Comparison of ENCODE assay signal across 18 cellular contexts in the genomic region with DNA sequence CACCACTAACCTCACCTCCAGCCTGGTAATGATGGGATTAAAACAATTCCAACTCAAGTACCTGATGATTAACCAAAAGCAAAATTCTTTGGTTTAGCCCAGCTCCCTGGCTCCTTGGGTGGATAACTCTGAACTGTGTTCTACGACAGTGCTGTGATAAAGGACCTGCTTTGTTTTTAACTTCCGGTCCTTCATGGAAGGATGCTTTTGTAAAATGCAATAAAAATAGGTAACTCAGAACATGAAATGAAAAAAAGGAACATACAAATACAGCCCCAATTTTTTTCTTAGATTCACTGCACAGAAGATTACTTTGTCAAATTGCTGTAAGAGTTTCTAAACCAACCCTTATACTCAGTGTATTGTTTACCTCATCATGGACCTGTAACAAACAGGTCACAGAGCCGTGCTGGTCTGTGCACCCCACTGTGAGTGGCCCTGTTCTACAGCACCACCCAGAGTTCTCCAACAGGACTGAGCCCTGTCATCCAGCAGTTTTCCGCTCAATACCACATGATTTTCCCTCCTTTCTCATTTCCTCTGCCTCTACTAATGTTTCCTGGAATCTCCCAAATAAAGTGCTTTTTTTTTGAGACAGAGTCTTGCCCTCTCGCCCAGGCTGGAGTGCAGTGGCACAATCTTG. TPM values are rescaled to one million over a fixed set of nuclear protein-coding genes. Genes with fewer than 3 reads are reported as not detected.
DNase-seq lines count a peak whose midpoint lies in the region; ATAC-seq and TF ChIP-seq lines count a peak whose summit lies in the region.
"Had no signal": no experiment of that assay in that cellular context is flagged by ENCODE, and none has a peak within 500 bp of the region (broad histone marks: within the 10 kb centered on the region; RNA-seq: fewer than 3 reads in every experiment).

No MANE protein-coding gene starts in this region.

- H2AFZ ChIP-seq in DND-41 (ENCODE audit: low read depth, low read length) = no peak overlapping the region
- H2AFZ ChIP-seq in Karpas-422 (ENCODE audit: low read length) = peak overlapping the region; percentile 84

- no peaks in the 10 kb centered on the region for H3K9me3 Mint-ChIP-seq in endothelial cell (ENCODE audit: unreplicated experiment)
- H3K9me3 Mint-ChIP-seq: activated T-helper 17 cell treated with anti-CD3 and anti-CD28 coated beads, Interleukin-2, amount 50 U/mL, for 72 hours had no signal

- TF ChIP-seq POLR2A in GM18951 (IDR thresholded peaks at IDR 0.05; ENCODE audit: extremely low read depth, insufficient read depth, insufficient read length) = peak; percentile 33

- H3K4me3 ChIP-seq in DND-41 (ENCODE audit: low read depth in 1 of 2, low read length in 2 of 2) (no peak overlapping the region), Karpas-422 (ENCODE audit: low read length) (peak overlapping the region; percentile 30), kidney epithelial cell (ENCODE audit: low read depth, low read length) (no peak overlapping the region)
- H3K4me3 ChIP-seq: ovary, tibial nerve had no signal

- H3K36me3 ChIP-seq in DND-41 (ENCODE audit: insufficient read depth, low read length) (no peaks in the 10 kb centered on the region; the same call in 1 of the 2 replicates), Karpas-422 (ENCODE audit: insufficient read depth, low read length) (no peaks in the 10 kb centered on the region), kidney epithelial cell (ENCODE audit: control insufficient read depth, insufficient read depth, low read length) (no peaks in the 10 kb centered on the region)
- H3K36me3 ChIP-seq: ovary had no signal

- H3K9me3 ChIP-seq in DND-41 (ENCODE audit: insufficient read depth, low read length, severe bottlenecking) (no peaks in the 10 kb centered on the region), Karpas-422 (ENCODE audit: low read length) (no peaks in the 10 kb centered on the region)
- H3K9me3 ChIP-seq: ovary, tibial nerve had no signal

- H3K27ac Mint-ChIP-seq in endothelial cell (ENCODE audit: unreplicated experiment) = no peak overlapping the region
- H3K27ac Mint-ChIP-seq: activated T-helper 17 cell treated with anti-CD3 and anti-CD28 coated beads, Interleukin-2, amount 50 U/mL, for 72 hours had no signal

- H3K4me2 ChIP-seq in DND-41 (ENCODE audit: insufficient read depth, low read length) (no peak overlapping the region), Karpas-422 (ENCODE audit: low read depth, low read length, poor library complexity, severe bottlenecking) (peak overlapping the region; percentile 57)

- H3K27me3 ChIP-seq in DND-41 (ENCODE audit: insufficient read depth, low read length, poor library complexity) (no peaks in the 10 kb centered on the region), Karpas-422 (ENCODE audit: low read length) (no peaks in the 10 kb centered on the region), kidney epithelial cell (ENCODE audit: control insufficient read depth, insufficient read depth, low read length) (no peaks in the 10 kb centered on the region)
- H3K27me3 ChIP-seq: ovary, tibial nerve had no signal

- peaks cover 4% of the 10 kb centered on the region for H3K27me3 Mint-ChIP-seq in endothelial cell (ENCODE audit: unreplicated experiment)
- H3K27me3 Mint-ChIP-seq: activated T-helper 17 cell treated with anti-CD3 and anti-CD28 coated beads, Interleukin-2, amount 50 U/mL, for 72 hours had no signal

- H3K27ac ChIP-seq in DND-41 (ENCODE audit: low read length) = no peak overlapping the region
- peak overlapping the region; percentile 63 for H3K27ac ChIP-seq in Karpas-422 (ENCODE audit: low read length)
- H3K27ac ChIP-seq: ovary, tibial nerve had no signal

- no peaks in the 10 kb centered on the region for H3K9me2 ChIP-seq in Karpas-422 (replicated peaks; ENCODE audit: insufficient read depth, low read length)

- H3K4me3 Mint-ChIP-seq in endothelial cell (ENCODE audit: unreplicated experiment) = no peak overlapping the region
- H3K4me3 Mint-ChIP-seq: activated T-helper 17 cell treated with anti-CD3 and anti-CD28 coated beads, Interleukin-2, amount 50 U/mL, for 72 hours had no signal

- in situ Hi-C loops in GM18951 (cut with MboI; ENCODE audit: low sequenced_read_pairs, unreplicated experiment) = no loop called here

- ATAC-seq in DND-41 (ENCODE audit: insufficient read depth, low read depth) = no peak
- no peak for ATAC-seq in GM18511 (IDR thresholded peaks at IDR 0.05; ENCODE audit: unreplicated experiment)
- ATAC-seq: activated T-helper 17 cell treated with anti-CD3 and anti-CD28 coated beads, Interleukin-2, amount 50 U/mL, for 72 hours had no signal

- no peak overlapping the region for H3K9ac ChIP-seq in DND-41 (ENCODE audit: low read depth, low read length)
- peak overlapping the region; percentile 28 for H3K9ac ChIP-seq in Karpas-422 (ENCODE audit: low read length)

- DNase-seq in DND-41 (no peak), Karpas-422 (peak; percentile 87), kidney epithelial cell (ENCODE audit: low read depth) (no peak), endothelial cell (ENCODE audit: low spot score) (no peak), retina (no peak)
- DNase-seq in activated CD4-positive, alpha-beta T cell treated with anti-CD3 and anti-CD28 coated beads, Interleukin-2, amount 50 U/mL, for 4 hours = no peak
- DNase-seq: activated CD4-positive, alpha-beta T cell treated with anti-CD3 and anti-CD28 coated beads, Interleukin-2, amount 50 U/mL, for 1 hour; aorta; cortex of kidney; IMR-90; NCI-H1417 treated with DMSO at 0.1 percent for 48 hours; ovary; RPMI8226 had no signal

- peak; percentile 3 for TF ChIP-seq CTCF in DND-41 (IDR thresholded peaks at IDR 0.05; ENCODE audit: borderline replicate concordance, extremely low read depth, low read length, poor library complexity, severe bottlenecking)
- TF ChIP-seq CTCF in kidney epithelial cell (IDR thresholded peaks at IDR 0.05; ENCODE audit: insufficient read depth, low read length, poor library complexity, severe bottlenecking) = peak; percentile 16
- TF ChIP-seq CTCF in endothelial cell (IDR thresholded peaks at IDR 0.05; ENCODE audit: unreplicated experiment) = no peak

- peaks cover 5% of the 10 kb centered on the region for H3K36me3 Mint-ChIP-seq in endothelial cell (ENCODE audit: low read depth, unreplicated experiment)

- H3K4me1 ChIP-seq in DND-41 (ENCODE audit: insufficient read depth, low read length) (peaks cover 8% of the 10 kb centered on the region), Karpas-422 (ENCODE audit: low read length) (peaks cover 30% of the 10 kb centered on the region)

- H4K20me1 ChIP-seq in DND-41 (ENCODE audit: insufficient read depth, low read length) (no peaks in the 10 kb centered on the region), Karpas-422 (ENCODE audit: insufficient read depth, low read depth, low read length) (no peaks in the 10 kb centered on the region)

- peaks cover 10% of the 10 kb centered on the region for H3K79me2 ChIP-seq in DND-41 (ENCODE audit: insufficient read depth, low read length)
- peaks cover 13% of the 10 kb centered on the region for H3K79me2 ChIP-seq in Karpas-422 (ENCODE audit: low read length)

- peaks cover 6% of the 10 kb centered on the region for H3K4me1 Mint-ChIP-seq in endothelial cell (ENCODE audit: unreplicated experiment)
- H3K4me1 Mint-ChIP-seq: activated T-helper 17 cell treated with anti-CD3 and anti-CD28 coated beads, Interleukin-2, amount 50 U/mL, for 72 hours had no signal

RNA-seq across cellular contexts. Expression of a gene that starts 4.9 kb away (rescaled TPM):
- 42.6 and 48.8 TPM in 2 replicates for total RNA-seq in Karpas-422 (2014; rRNA removed; shearing (Covaris generic); ENCODE audit: low replicate concordance)
- total RNA-seq in kidney epithelial cell (58.3 and 62.7 TPM in 2 replicates), endothelial cell (ENCODE audit: unreplicated experiment) (55.2 TPM)

RNA-seq across cellular contexts. Expression of a gene that starts 25.6 kb away (rescaled TPM):
- 9.6 and 17.1 TPM in 2 replicates for total RNA-seq in Karpas-422 (2014; rRNA removed; shearing (Covaris generic); ENCODE audit: low replicate concordance)
- total RNA-seq in kidney epithelial cell (15.7 and 28.2 TPM in 2 replicates), endothelial cell (ENCODE audit: unreplicated experiment) (19.0 TPM)

RNA-seq across cellular contexts. Expression of a gene that starts 45.8 kb away (rescaled TPM):
- total RNA-seq in Karpas-422 (2014; rRNA removed; shearing (Covaris generic); ENCODE audit: low replicate concordance) = not detected in 2 replicates
- total RNA-seq in kidney epithelial cell (3.5 and 7.8 TPM in 2 replicates), endothelial cell (ENCODE audit: unreplicated experiment) (not detected)
- total RNA-seq: activated T-helper 17 cell treated with anti-CD3 and anti-CD28 coated beads, Interleukin-2, amount 50 U/mL, for 72 hours; IMR-90; T-helper 2 cell treated with Interferon-gamma antibody and Interleukin-4, amounts not matched to agents 100 ng/mL and 5 ng/mL, for 36 hours; tibial nerve had no signal
